1 cellular context compared by ENCODE assay signal in the genomic region with DNA sequence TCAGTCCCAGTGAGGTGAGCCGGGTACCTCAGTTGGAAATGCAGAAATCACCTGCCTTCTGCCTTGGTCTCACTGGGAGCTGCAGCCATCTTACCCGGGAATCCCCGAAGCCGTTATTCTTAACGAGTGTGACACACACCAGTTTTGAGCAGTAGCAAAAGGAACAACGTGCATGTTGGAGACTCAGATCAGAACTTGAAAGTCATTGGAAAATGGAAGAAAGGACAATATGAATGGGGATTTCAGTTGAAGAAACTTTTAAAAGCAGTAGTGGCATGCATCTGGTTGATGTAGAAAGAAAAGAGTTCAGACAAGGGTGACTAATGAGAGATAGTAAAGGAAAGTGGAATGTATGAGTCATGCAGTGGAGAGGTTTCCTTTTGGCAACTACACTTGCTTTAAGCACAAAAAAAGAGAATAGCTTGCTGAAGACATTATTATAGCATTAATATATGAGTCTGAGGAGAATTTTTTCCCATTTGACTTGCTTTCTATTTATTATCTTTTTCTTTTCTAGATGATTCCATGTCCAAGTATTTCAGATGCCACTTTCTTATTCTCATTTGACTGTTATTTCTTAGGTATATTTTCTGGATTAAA.
TF ChIP-seq lines count a peak whose summit lies in the region.

No MANE protein-coding gene starts in this region.

TF ChIP-seq in K562, 482 proteins besides CTCF, POLR2A, EP300 and RAD21 (continued from another document and continues in another):
- TF ChIP-seq EGR1 (conservative IDR thresholded peaks at IDR 0.05) (no peak), DMBX1 (CRISPR knock-in tag; IDR thresholded peaks at IDR 0.05; ENCODE audit: borderline replicate concordance) (0 out of 2 replicates have a peak, but pooled peaks have one; percentile 26), ZSCAN32 (CRISPR knock-in tag; IDR thresholded peaks at IDR 0.05) (no peak), SOX6 (IDR thresholded peaks at IDR 0.05) (0 out of 2 replicates have a peak, but pooled peaks have one; percentile 31), ZNF699 (CRISPR knock-in tag; IDR thresholded peaks at IDR 0.05; ENCODE audit: insufficient replicate concordance) (no peak), MTA3 (IDR thresholded peaks at IDR 0.05; ENCODE audit: borderline replicate concordance) (peak; percentile 52; the same call in 1 of the 2 replicates), POLR2H (tag; IDR thresholded peaks at IDR 0.05; ENCODE audit: low read depth) (peak; percentile 27; the same call in 1 of the 2 replicates), ELF2 (CRISPR knock-in tag; IDR thresholded peaks at IDR 0.05) (no peak), ZNF316 (IDR thresholded peaks at IDR 0.05) (peak; percentile 63), SMARCA4 (IDR thresholded peaks at IDR 0.05) (peak; percentile 99), SRSF9 (IDR thresholded peaks at IDR 0.05; ENCODE audit: borderline replicate concordance, low read depth, low read length) (no peak), KDM1A (IDR thresholded peaks at IDR 0.05) (peak; percentile 44 to 48; a peak in 2 of 4 replicates), ZKSCAN8 (CRISPR knock-in tag; IDR thresholded peaks at IDR 0.05) (peak; percentile 73; the same call in 1 of the 2 replicates), RUNX1 (IDR thresholded peaks at IDR 0.05; ENCODE audit: low read depth) (no peak), KLF10 (CRISPR knock-in tag; IDR thresholded peaks at IDR 0.05) (no peak), FOXM1 (IDR thresholded peaks at IDR 0.05; ENCODE audit: low read depth) (peak; percentile 53; the same call in 1 of the 2 replicates), FOXM1 (CRISPR knock-in tag; IDR thresholded peaks at IDR 0.05; ENCODE audit: low read depth) (no peak), EHMT2 (IDR thresholded peaks at IDR 0.05) (peak; percentile 85), ZNF175 (CRISPR knock-in tag; IDR thresholded peaks at IDR 0.05; ENCODE audit: low read depth) (peak; percentile 64; the same call in 1 of the 2 replicates), TCF3 (CRISPR knock-in tag; IDR thresholded peaks at IDR 0.05) (no peak), ZNF707 (CRISPR knock-in tag; conservative IDR thresholded peaks at IDR 0.05) (no peak), NR2C1 (IDR thresholded peaks at IDR 0.05) (peak; percentile 2; the same call in 1 of the 2 replicates), NR2C1 (tag; IDR thresholded peaks at IDR 0.05) (0 out of 2 replicates have a peak, but pooled peaks have one; percentile 36), ZNF586 (CRISPR knock-in tag; conservative IDR thresholded peaks at IDR 0.05) (no peak), ESRRB (CRISPR knock-in tag; IDR thresholded peaks at IDR 0.05; ENCODE audit: borderline replicate concordance) (no peak), HDAC3 (IDR thresholded peaks at IDR 0.05; ENCODE audit: borderline replicate concordance, partially characterized antibody) (peak; percentile 21), NR4A1 (CRISPR knock-in tag; IDR thresholded peaks at IDR 0.05) (no peak), NR4A1 (tag; IDR thresholded peaks at IDR 0.05) (peak; percentile 74; the same call in 1 of the 2 replicates), GATAD2A (IDR thresholded peaks at IDR 0.05) (peak; percentile 81; the same call in 1 of the 2 replicates), MAZ (CRISPR knock-in tag; conservative IDR thresholded peaks at IDR 0.05 in 1 of 2, IDR thresholded peaks at IDR 0.05 in 1 of 2) (peak in 1 of 2 experiments; percentile 40; a peak in 2 of 4 replicates), GABPA (tag; conservative IDR thresholded peaks at IDR 0.05; ENCODE audit: low read depth) (no peak), CCNT2 (IDR thresholded peaks at IDR 0.05; ENCODE audit: borderline replicate concordance, extremely low read depth, insufficient read length, low read depth, low read length) (peak; percentile 24), SUPT5H (IDR thresholded peaks at IDR 0.05) (no peak), ZNF24 (IDR thresholded peaks at IDR 0.05) (peak; percentile 37; the same call in 1 of the 2 replicates), ARID1B (IDR thresholded peaks at IDR 0.05) (peak; percentile 95), NFRKB (IDR thresholded peaks at IDR 0.05; ENCODE audit: low read depth) (peak; percentile 71), SMARCE1 (IDR thresholded peaks at IDR 0.05) (peak; percentile 99)
- TF ChIP-seq, protein P1, sequence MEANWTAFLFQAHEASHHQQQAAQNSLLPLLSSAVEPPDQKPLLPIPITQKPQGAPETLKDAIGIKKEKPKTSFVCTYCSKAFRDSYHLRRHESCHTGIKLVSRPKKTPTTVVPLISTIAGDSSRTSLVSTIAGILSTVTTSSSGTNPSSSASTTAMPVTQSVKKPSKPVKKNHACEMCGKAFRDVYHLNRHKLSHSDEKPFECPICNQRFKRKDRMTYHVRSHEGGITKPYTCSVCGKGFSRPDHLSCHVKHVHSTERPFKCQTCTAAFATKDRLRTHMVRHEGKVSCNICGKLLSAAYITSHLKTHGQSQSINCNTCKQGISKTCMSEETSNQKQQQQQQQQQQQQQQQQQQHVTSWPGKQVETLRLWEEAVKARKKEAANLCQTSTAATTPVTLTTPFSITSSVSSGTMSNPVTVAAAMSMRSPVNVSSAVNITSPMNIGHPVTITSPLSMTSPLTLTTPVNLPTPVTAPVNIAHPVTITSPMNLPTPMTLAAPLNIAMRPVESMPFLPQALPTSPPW (CRISPR knock-in tag; IDR thresholded peaks at IDR 0.05): 0 out of 2 replicates have a peak, but pooled peaks have one; percentile 11
- TF ChIP-seq, protein P2, sequence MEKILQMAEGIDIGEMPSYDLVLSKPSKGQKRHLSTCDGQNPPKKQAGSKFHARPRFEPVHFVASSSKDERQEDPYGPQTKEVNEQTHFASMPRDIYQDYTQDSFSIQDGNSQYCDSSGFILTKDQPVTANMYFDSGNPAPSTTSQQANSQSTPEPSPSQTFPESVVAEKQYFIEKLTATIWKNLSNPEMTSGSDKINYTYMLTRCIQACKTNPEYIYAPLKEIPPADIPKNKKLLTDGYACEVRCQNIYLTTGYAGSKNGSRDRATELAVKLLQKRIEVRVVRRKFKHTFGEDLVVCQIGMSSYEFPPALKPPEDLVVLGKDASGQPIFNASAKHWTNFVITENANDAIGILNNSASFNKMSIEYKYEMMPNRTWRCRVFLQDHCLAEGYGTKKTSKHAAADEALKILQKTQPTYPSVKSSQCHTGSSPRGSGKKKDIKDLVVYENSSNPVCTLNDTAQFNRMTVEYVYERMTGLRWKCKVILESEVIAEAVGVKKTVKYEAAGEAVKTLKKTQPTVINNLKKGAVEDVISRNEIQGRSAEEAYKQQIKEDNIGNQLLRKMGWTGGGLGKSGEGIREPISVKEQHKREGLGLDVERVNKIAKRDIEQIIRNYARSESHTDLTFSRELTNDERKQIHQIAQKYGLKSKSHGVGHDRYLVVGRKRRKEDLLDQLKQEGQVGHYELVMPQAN (IDR thresholded peaks at IDR 0.05; ENCODE audit: borderline replicate concordance): peak; percentile 57; the same call in 1 of the 2 replicates
- TF ChIP-seq, protein P3, sequence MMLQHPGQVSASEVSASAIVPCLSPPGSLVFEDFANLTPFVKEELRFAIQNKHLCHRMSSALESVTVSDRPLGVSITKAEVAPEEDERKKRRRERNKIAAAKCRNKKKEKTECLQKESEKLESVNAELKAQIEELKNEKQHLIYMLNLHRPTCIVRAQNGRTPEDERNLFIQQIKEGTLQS (IDR thresholded peaks at IDR 0.05): peak; percentile 99
- TF ChIP-seq, protein P3 (CRISPR knock-in tag; conservative IDR thresholded peaks at IDR 0.05): peak; percentile 90
- TF ChIP-seq, protein P4, sequence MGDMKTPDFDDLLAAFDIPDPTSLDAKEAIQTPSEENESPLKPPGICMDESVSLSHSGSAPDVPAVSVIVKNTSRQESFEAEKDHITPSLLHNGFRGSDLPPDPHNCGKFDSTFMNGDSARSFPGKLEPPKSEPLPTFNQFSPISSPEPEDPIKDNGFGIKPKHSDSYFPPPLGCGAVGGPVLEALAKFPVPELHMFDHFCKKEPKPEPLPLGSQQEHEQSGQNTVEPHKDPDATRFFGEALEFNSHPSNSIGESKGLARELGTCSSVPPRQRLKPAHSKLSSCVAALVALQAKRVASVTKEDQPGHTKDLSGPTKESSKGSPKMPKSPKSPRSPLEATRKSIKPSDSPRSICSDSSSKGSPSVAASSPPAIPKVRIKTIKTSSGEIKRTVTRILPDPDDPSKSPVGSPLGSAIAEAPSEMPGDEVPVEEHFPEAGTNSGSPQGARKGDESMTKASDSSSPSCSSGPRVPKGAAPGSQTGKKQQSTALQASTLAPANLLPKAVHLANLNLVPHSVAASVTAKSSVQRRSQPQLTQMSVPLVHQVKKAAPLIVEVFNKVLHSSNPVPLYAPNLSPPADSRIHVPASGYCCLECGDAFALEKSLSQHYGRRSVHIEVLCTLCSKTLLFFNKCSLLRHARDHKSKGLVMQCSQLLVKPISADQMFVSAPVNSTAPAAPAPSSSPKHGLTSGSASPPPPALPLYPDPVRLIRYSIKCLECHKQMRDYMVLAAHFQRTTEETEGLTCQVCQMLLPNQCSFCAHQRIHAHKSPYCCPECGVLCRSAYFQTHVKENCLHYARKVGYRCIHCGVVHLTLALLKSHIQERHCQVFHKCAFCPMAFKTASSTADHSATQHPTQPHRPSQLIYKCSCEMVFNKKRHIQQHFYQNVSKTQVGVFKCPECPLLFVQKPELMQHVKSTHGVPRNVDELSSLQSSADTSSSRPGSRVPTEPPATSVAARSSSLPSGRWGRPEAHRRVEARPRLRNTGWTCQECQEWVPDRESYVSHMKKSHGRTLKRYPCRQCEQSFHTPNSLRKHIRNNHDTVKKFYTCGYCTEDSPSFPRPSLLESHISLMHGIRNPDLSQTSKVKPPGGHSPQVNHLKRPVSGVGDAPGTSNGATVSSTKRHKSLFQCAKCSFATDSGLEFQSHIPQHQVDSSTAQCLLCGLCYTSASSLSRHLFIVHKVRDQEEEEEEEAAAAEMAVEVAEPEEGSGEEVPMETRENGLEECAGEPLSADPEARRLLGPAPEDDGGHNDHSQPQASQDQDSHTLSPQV (IDR thresholded peaks at IDR 0.05): peak; percentile 93
- TF ChIP-seq, protein P5, sequence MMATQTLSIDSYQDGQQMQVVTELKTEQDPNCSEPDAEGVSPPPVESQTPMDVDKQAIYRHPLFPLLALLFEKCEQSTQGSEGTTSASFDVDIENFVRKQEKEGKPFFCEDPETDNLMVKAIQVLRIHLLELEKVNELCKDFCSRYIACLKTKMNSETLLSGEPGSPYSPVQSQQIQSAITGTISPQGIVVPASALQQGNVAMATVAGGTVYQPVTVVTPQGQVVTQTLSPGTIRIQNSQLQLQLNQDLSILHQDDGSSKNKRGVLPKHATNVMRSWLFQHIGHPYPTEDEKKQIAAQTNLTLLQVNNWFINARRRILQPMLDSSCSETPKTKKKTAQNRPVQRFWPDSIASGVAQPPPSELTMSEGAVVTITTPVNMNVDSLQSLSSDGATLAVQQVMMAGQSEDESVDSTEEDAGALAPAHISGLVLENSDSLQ (IDR thresholded peaks at IDR 0.05): peak; percentile 51
- TF ChIP-seq, protein P6, sequence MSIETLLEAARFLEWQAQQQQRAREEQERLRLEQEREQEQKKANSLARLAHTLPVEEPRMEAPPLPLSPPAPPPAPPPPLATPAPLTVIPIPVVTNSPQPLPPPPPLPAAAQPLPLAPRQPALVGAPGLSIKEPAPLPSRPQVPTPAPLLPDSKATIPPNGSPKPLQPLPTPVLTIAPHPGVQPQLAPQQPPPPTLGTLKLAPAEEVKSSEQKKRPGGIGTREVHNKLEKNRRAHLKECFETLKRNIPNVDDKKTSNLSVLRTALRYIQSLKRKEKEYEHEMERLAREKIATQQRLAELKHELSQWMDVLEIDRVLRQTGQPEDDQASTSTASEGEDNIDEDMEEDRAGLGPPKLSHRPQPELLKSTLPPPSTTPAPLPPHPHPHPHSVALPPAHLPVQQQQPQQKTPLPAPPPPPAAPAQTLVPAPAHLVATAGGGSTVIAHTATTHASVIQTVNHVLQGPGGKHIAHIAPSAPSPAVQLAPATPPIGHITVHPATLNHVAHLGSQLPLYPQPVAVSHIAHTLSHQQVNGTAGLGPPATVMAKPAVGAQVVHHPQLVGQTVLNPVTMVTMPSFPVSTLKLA (conservative IDR thresholded peaks at IDR 0.05): peak in 1 of 2 experiments; percentile 21; a peak in 1 of 4 replicates
- TF ChIP-seq, protein P7, sequence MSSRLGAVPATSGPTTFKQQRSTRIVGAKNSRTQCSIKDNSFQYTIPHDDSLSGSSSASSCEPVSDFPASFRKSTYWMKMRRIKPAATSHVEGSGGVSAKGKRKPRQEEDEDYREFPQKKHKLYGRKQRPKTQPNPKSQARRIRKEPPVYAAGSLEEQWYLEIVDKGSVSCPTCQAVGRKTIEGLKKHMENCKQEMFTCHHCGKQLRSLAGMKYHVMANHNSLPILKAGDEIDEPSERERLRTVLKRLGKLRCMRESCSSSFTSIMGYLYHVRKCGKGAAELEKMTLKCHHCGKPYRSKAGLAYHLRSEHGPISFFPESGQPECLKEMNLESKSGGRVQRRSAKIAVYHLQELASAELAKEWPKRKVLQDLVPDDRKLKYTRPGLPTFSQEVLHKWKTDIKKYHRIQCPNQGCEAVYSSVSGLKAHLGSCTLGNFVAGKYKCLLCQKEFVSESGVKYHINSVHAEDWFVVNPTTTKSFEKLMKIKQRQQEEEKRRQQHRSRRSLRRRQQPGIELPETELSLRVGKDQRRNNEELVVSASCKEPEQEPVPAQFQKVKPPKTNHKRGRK (tag; IDR thresholded peaks at IDR 0.05): peak; percentile 20; the same call in 1 of the 2 replicates
- TF ChIP-seq, protein P8, sequence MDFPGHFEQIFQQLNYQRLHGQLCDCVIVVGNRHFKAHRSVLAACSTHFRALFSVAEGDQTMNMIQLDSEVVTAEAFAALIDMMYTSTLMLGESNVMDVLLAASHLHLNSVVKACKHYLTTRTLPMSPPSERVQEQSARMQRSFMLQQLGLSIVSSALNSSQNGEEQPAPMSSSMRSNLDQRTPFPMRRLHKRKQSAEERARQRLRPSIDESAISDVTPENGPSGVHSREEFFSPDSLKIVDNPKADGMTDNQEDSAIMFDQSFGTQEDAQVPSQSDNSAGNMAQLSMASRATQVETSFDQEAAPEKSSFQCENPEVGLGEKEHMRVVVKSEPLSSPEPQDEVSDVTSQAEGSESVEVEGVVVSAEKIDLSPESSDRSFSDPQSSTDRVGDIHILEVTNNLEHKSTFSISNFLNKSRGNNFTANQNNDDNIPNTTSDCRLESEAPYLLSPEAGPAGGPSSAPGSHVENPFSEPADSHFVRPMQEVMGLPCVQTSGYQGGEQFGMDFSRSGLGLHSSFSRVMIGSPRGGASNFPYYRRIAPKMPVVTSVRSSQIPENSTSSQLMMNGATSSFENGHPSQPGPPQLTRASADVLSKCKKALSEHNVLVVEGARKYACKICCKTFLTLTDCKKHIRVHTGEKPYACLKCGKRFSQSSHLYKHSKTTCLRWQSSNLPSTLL (IDR thresholded peaks at IDR 0.05): no peak
- TF ChIP-seq, protein P9, sequence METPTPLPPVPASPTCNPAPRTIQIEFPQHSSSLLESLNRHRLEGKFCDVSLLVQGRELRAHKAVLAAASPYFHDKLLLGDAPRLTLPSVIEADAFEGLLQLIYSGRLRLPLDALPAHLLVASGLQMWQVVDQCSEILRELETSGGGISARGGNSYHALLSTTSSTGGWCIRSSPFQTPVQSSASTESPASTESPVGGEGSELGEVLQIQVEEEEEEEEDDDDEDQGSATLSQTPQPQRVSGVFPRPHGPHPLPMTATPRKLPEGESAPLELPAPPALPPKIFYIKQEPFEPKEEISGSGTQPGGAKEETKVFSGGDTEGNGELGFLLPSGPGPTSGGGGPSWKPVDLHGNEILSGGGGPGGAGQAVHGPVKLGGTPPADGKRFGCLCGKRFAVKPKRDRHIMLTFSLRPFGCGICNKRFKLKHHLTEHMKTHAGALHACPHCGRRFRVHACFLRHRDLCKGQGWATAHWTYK (CRISPR knock-in tag; IDR thresholded peaks at IDR 0.05): peak; percentile 72; the same call in 1 of the 2 replicates
